Comparison of ENCODE assay signal across 18 cellular contexts in genomic region chr1:35431173-35431599, GRCh38.
A peak's percentile ranks its signal among the peaks of the same experiment; 100 is the strongest.
DNase-seq lines count a peak whose midpoint lies in the region; ATAC-seq lines count a peak whose summit lies in the region.
"Had no signal": no experiment of that assay in that cellular context is flagged by ENCODE, and none has a peak within 500 bp of the region (broad histone marks: within the 10 kb centered on the region; RNA-seq: fewer than 3 reads in every experiment).

No MANE protein-coding gene starts in this region.

- no peaks in the 10 kb centered on the region for H3K27me3 ChIP-seq in CD4-positive, alpha-beta memory T cell (ENCODE audit: insufficient read depth, low read length)
- H3K27me3 ChIP-seq: brain microvascular endothelial cell, left lung, testis had no signal

- H3K4me1 ChIP-seq in CD4-positive, alpha-beta memory T cell (ENCODE audit: insufficient read depth, low read length) = no peaks in the 10 kb centered on the region
- no peaks in the 10 kb centered on the region for H3K4me1 ChIP-seq in mesodermal cell (ENCODE audit: control insufficient read depth, insufficient read depth, low read length, poor library complexity, severe bottlenecking)
- H3K4me1 ChIP-seq: left lung, parathyroid adenoma, testis had no signal

- peak; percentile 86 for ATAC-seq in activated T-helper 17 cell treated with anti-CD3 and anti-CD28 coated beads, Interleukin-2, amount 50 U/mL, for 72 hours (replicated peaks)
- no peak for ATAC-seq in HG02571 (IDR thresholded peaks at IDR 0.05; ENCODE audit: unreplicated experiment)
- ATAC-seq: left lung had no signal

- H3K27me3 Mint-ChIP-seq in CD4-positive, alpha-beta memory T cell = no peaks in the 10 kb centered on the region
- H3K27me3 Mint-ChIP-seq in activated T-helper 17 cell treated with anti-CD3 and anti-CD28 coated beads, Interleukin-2, amount 50 U/mL, for 72 hours = no peaks in the 10 kb centered on the region
- H3K27me3 Mint-ChIP-seq: B cell had no signal

- CTCF ChIA-PET in CD4-positive, alpha-beta memory T cell (lab: Charles Lee; ENCODE audit: partially characterized antibody) = interaction anchor here (2.1 kb wide), 1 partner anchor 20 kb away, joined by 8 read pairs; no protein-coding TSS in a partner anchor

- H3K9me3 ChIP-seq in CD4-positive, alpha-beta memory T cell (ENCODE audit: control insufficient read depth in 1 of 2, low read length in 2 of 2) = no peaks in the 10 kb centered on the region
- no peaks in the 10 kb centered on the region for H3K9me3 ChIP-seq in mesodermal cell (ENCODE audit: control insufficient read depth, low read length)
- H3K9me3 ChIP-seq: left lung, testis had no signal

- H3K27ac ChIP-seq in CD4-positive, alpha-beta memory T cell (ENCODE audit: low read depth, low read length) = no peak overlapping the region
- H3K27ac ChIP-seq in mesodermal cell (ENCODE audit: low read depth, low read length, severe bottlenecking) = peak overlapping the region; percentile 26
- H3K27ac ChIP-seq: brain microvascular endothelial cell, left lung, parathyroid adenoma, testis had no signal

- H3K4me3 Mint-ChIP-seq in CD4-positive, alpha-beta memory T cell = peak overlapping the region in 2 of 8 donors; percentile 27 to 41
- H3K4me3 Mint-ChIP-seq in activated T-helper 17 cell treated with anti-CD3 and anti-CD28 coated beads, Interleukin-2, amount 50 U/mL, for 72 hours = peak overlapping the region; percentile 62
- H3K4me3 Mint-ChIP-seq: B cell had no signal

- peak overlapping the region; percentile 3 to 89 (median 81) for H3K27ac Mint-ChIP-seq in CD4-positive, alpha-beta memory T cell
- H3K27ac Mint-ChIP-seq in activated T-helper 17 cell treated with anti-CD3 and anti-CD28 coated beads, Interleukin-2, amount 50 U/mL, for 72 hours = peak overlapping the region; percentile 95
- H3K27ac Mint-ChIP-seq: B cell had no signal

- H3K4me3 ChIP-seq in CD4-positive, alpha-beta memory T cell (ENCODE audit: low read length in 2 of 2) = no peak overlapping the region
- H3K4me3 ChIP-seq in mesodermal cell (ENCODE audit: extremely low read depth, insufficient read depth, low read length, poor library complexity, severe bottlenecking) = no peak overlapping the region
- H3K4me3 ChIP-seq: left lung, testis had no signal

- DNase-seq in CD4-positive, alpha-beta memory T cell = peak in 1 of 5 donors; percentile 21
- DNase-seq in GF-D8 (lab: John Stamatoyannopoulos, UW) (peak; percentile 11), SHP77 treated with DMSO at 0.1 percent for 48 hours (lab: John Stamatoyannopoulos, UW) (no peak), SKM-1 (lab: John Stamatoyannopoulos, UW; ENCODE audit: unreplicated experiment) (no peak)
- DNase-seq: activated gamma-delta T cell treated with Interleukin-2 at 50 U/mL for 16 hours; brain microvascular endothelial cell; effector CD4-positive, alpha-beta T cell; left lung; NCI-H146; NCI-H2227 treated with DMSO at 0.1 percent for 48 hours; stimulated activated CD4-positive, alpha-beta T cell treated with anti-CD3 and anti-CD28 coated beads, Interleukin-2, amount 100 ng/mL, for 48 hours; T-helper 9 cell; testis had no signal

- POLR2A ChIA-PET in CD4-positive, alpha-beta memory T cell (lab: Charles Lee; ENCODE audit: partially characterized antibody) = interaction anchor here (0.9 kb wide), 1 partner anchor 22 kb away, joined by 3 read pairs; no protein-coding TSS in a partner anchor

- intact Hi-C loops in CD4-positive, alpha-beta memory T cell (cut with micrococcal nuclease) = no loop called here

- H3K36me3 ChIP-seq in CD4-positive, alpha-beta memory T cell (ENCODE audit: insufficient read depth, low read length) = peaks cover 23% of the 10 kb centered on the region
- H3K36me3 ChIP-seq in mesodermal cell (ENCODE audit: control insufficient read depth, insufficient read depth, low read length) = peaks cover 56% of the 10 kb centered on the region

- H3K36me3 Mint-ChIP-seq in CD4-positive, alpha-beta memory T cell = peaks cover 24 to 32% of the 10 kb centered on the region in 2 donors
- peaks cover 51% of the 10 kb centered on the region for H3K36me3 Mint-ChIP-seq in activated T-helper 17 cell treated with anti-CD3 and anti-CD28 coated beads, Interleukin-2, amount 50 U/mL, for 72 hours (ENCODE audit: low read depth)

- H3K4me1 Mint-ChIP-seq in CD4-positive, alpha-beta memory T cell = peaks cover 18 to 28% (median 20%) of the 10 kb centered on the region in 4 donors
- H3K4me1 Mint-ChIP-seq in activated T-helper 17 cell treated with anti-CD3 and anti-CD28 coated beads, Interleukin-2, amount 50 U/mL, for 72 hours = peaks cover 27% of the 10 kb centered on the region

- WGBS in mesodermal cell (ENCODE audit: insufficient coverage in 2 of 2), 2 experiments = 91 to 92% methylated on average over 7 of the region's 7 CpGs

- H3K9me3 Mint-ChIP-seq in CD4-positive, alpha-beta memory T cell = no peaks in the 10 kb centered on the region
- peaks cover 4% of the 10 kb centered on the region for H3K9me3 Mint-ChIP-seq in activated T-helper 17 cell treated with anti-CD3 and anti-CD28 coated beads, Interleukin-2, amount 50 U/mL, for 72 hours
